In genomic region chr22:23826510-23827350, GRCh38 we compare ENCODE assay signal across 9 cellular contexts. TPM values are rescaled to one million over a fixed set of nuclear protein-coding genes. Genes with fewer than 3 reads are reported as not detected.
DNase-seq lines count a peak whose midpoint lies in the region; ATAC-seq and TF ChIP-seq lines count a peak whose summit lies in the region.
"Had no signal": no experiment of that assay in that cellular context is flagged by ENCODE, and none has a peak within 500 bp of the region (broad histone marks: within the 10 kb centered on the region; RNA-seq: fewer than 3 reads in every experiment).

No MANE protein-coding gene starts in this region.

- H3K4me3 ChIP-seq in psoas muscle, result no peak overlapping the region
- H3K4me3 ChIP-seq: ovary had no signal

- ATAC-seq in psoas muscle (no peak), omental fat pad (ENCODE audit: low FRiP score) (no peak)
- ATAC-seq: foreskin keratinocyte, PC-3 had no signal

- no peak overlapping the region for H3K4me3 Mint-ChIP-seq in chondrocyte (ENCODE audit: unreplicated experiment)

- WGBS in psoas muscle, 3 donors, result 78 to 83% (median 80%) methylated on average over 14 to 15 of the region's 15 CpGs

- H3K27ac Mint-ChIP-seq in chondrocyte (ENCODE audit: unreplicated experiment), result peak overlapping the region; percentile 98

- no peaks in the 10 kb centered on the region for H3K27me3 Mint-ChIP-seq in chondrocyte (ENCODE audit: low read depth)

- peak overlapping the region; percentile 36 for H3K27ac ChIP-seq in psoas muscle
- H3K27ac ChIP-seq: foreskin keratinocyte, ovary had no signal

- peaks cover 77% of the 10 kb centered on the region for H3K4me1 Mint-ChIP-seq in chondrocyte (ENCODE audit: low read depth)

- DNase-seq in NCI-H69 (lab: John Stamatoyannopoulos, UW), result peak; percentile 75
- peak; percentile 86 for DNase-seq in chondrocyte (ENCODE audit: low spot score)
- DNase-seq in psoas muscle, result peak in 1 of 2 donors; percentile 54
- no peak for DNase-seq in omental fat pad (ENCODE audit: low spot score)
- DNase-seq in ecto neural progenitor cell (ENCODE audit: low spot score), result no peak
- DNase-seq in NCI-H1105 treated with DMSO at 0.1 percent for 48 hours (lab: John Stamatoyannopoulos, UW), result no peak
- DNase-seq: foreskin keratinocyte, PC-3 had no signal

- TF ChIP-seq CTCF in chondrocyte (IDR thresholded peaks at IDR 0.05) (no peak), psoas muscle (IDR thresholded peaks at IDR 0.05) (no peak), omental fat pad (IDR thresholded peaks at IDR 0.05) (no peak)

- H3K4me1 ChIP-seq in psoas muscle, result peaks cover 27% of the 10 kb centered on the region

- H3K36me3 ChIP-seq in psoas muscle (ENCODE audit: insufficient read depth in 1 of 2, low read depth in 1 of 2), result peaks cover 0 to 73% of the 10 kb centered on the region in 2 donors
- H3K36me3 ChIP-seq: ovary had no signal

- peaks cover 48% of the 10 kb centered on the region for H3K36me3 Mint-ChIP-seq in chondrocyte (ENCODE audit: low read depth)

- intact Hi-C loops in psoas muscle (cut with DNase I), result loop anchor here in 1 of 2 donors (5.0 kb wide), 1 partner anchor 39 kb away; the partner anchor contains the start of gene SMARCB1

- no peaks in the 10 kb centered on the region for H3K9me3 ChIP-seq in psoas muscle
- H3K9me3 ChIP-seq: ovary had no signal

- H3K9me3 Mint-ChIP-seq in chondrocyte (ENCODE audit: low read depth), result peaks cover 4% of the 10 kb centered on the region

- no peaks in the 10 kb centered on the region for H3K27me3 ChIP-seq in psoas muscle (ENCODE audit: insufficient read depth in 3 of 3, low read length in 2 of 3)
- H3K27me3 ChIP-seq: foreskin keratinocyte, ovary had no signal

RNA-seq across cellular contexts. Expression of gene DERL3, which starts 12.1 kb away (rescaled TPM):
- total RNA-seq in chondrocyte (1.3 to 4.6 TPM (median 2.0 TPM) in 3 replicates), psoas muscle (1 to 10 TPM in 2 of 4 donors, under 1 TPM in 2; 0.54 to 4.4 (median 1.1) TPM), omental fat pad (1 to 10 TPM in 2 of 4 donors, under 1 TPM in 2; 0.47 to 3.1 (median 1.5) TPM)
- polyA plus RNA-seq in psoas muscle, result 1 to 10 TPM in 1 of 3 donors, under 1 TPM in 2; 0.22 to 1.1 (median 0.92) TPM
- total RNA-seq: PC-3 had no signal

RNA-seq across cellular contexts. Expression of gene SLC2A11, which starts 30.9 kb away (rescaled TPM):
- total RNA-seq in chondrocyte (14.5 to 14.9 TPM (median 14.8 TPM) in 3 replicates), psoas muscle (10 to 100 TPM in 1 of 4 donors, 1 to 10 TPM in 3; 4.2 to 11.8 (median 6.3) TPM), omental fat pad (1 to 10 TPM; 3.1 to 9.2 (median 7.5) TPM)
- polyA plus RNA-seq in psoas muscle, result 10 to 100 TPM in 1 of 3 donors, 1 to 10 TPM in 2; 3.7 to 12.7 (median 4.9) TPM

RNA-seq across cellular contexts. Expression of gene SMARCB1, which starts 40.0 kb away (rescaled TPM):
- total RNA-seq in chondrocyte, result 102 to 133 TPM (median 114 TPM) in 3 replicates
- 10 to 100 TPM; 21.9 to 76.6 (median 48.3) TPM for total RNA-seq in psoas muscle
- 10 to 100 TPM; 20.7 to 47.6 (median 38.4) TPM for polyA plus RNA-seq in psoas muscle
- total RNA-seq in omental fat pad, result 10 to 100 TPM; 38.8 to 50.9 (median 47.6) TPM

RNA-seq across cellular contexts. Expression of gene MMP11, which starts 54.1 kb away (rescaled TPM):
- 68.4 to 172 TPM (median 169 TPM) in 3 replicates for total RNA-seq in chondrocyte
- 1 to 10 TPM; 1.3 to 2.9 (median 1.5) TPM for total RNA-seq in psoas muscle
- polyA plus RNA-seq in psoas muscle, result under 1 TPM; 0.35 to 0.47 (median 0.43) TPM
- total RNA-seq in omental fat pad, result 1 to 10 TPM in 2 of 4 donors, under 1 TPM in 1, not detected in 1; 0.79 to 3.1 (median 2.1) TPM

RNA-seq across cellular contexts. Expression of gene CHCHD10, which starts 59.0 kb away (rescaled TPM):
- 42.6 to 78.5 TPM (median 62.2 TPM) in 3 replicates for total RNA-seq in chondrocyte
- 1,000 to 10,000 TPM in 1 of 4 donors, 100 to 1,000 TPM in 3; 659 to 1,066 (median 865) TPM for total RNA-seq in psoas muscle
- polyA plus RNA-seq in psoas muscle, result 100 to 1,000 TPM; 460 to 861 (median 645) TPM
- total RNA-seq in omental fat pad, result 10 to 100 TPM; 19.9 to 61.2 (median 31.2) TPM

Comparison
In these comparisons a context has a peak if more than half of its experiments do, and no peak if none do; other contexts are left out.
1. DNase-seq: peak in NCI-H69 (single experiment) and chondrocyte (single experiment); none in omental fat pad (single experiment), ecto neural progenitor cell (single experiment) and NCI-H1105 treated with DMSO at 0.1 percent for 48 hours (single experiment).